Comparison of ENCODE assay signal across 1 cellular context in genomic region chr11:64185323-64186204, GRCh38.
TF ChIP-seq lines count a peak whose summit lies in the region.

Gene STIP1, plus strand, starts transcription at chr11:64186171. Its CDS starts 91 bp downstream, at chr11:64186262.

TF ChIP-seq in WTC11, 78 proteins besides CTCF, POLR2A, EP300 and RAD21 (continued from another document and continues in another):
- TF ChIP-seq ZNF532 (CRISPR knock-in tag; IDR thresholded peaks at IDR 0.05; ENCODE audit: borderline replicate concordance) = no peak; the same call in 1 of the 2 replicates
- no peak for TF ChIP-seq ATF3 (CRISPR knock-in tag; conservative IDR thresholded peaks at IDR 0.05)
- peak; percentile 97 for TF ChIP-seq ZBTB43 (CRISPR knock-in tag; IDR thresholded peaks at IDR 0.05)
- no peak for TF ChIP-seq CBFB (CRISPR knock-in tag; IDR thresholded peaks at IDR 0.05; ENCODE audit: low read depth)
- peak; percentile 90; the same call in 1 of the 2 replicates for TF ChIP-seq ARID4B (CRISPR knock-in tag; IDR thresholded peaks at IDR 0.05; ENCODE audit: borderline replicate concordance)
- TF ChIP-seq ZNF671 (CRISPR knock-in tag; IDR thresholded peaks at IDR 0.05) = no peak
- TF ChIP-seq ZNF281 (CRISPR knock-in tag; IDR thresholded peaks at IDR 0.05) = peak; percentile 80; the same call in 1 of the 2 replicates
- no peak for TF ChIP-seq JAZF1 (CRISPR knock-in tag; IDR thresholded peaks at IDR 0.05)
- TF ChIP-seq ATF2 (CRISPR knock-in tag; IDR thresholded peaks at IDR 0.05; ENCODE audit: borderline replicate concordance, low read depth) = peak; percentile 73; the same call in 1 of the 2 replicates
- peak; percentile 38; the same call in 1 of the 2 replicates for TF ChIP-seq GABPB1 (CRISPR knock-in tag; IDR thresholded peaks at IDR 0.05)
- peak; percentile 90 for TF ChIP-seq FOXK1 (CRISPR knock-in tag; IDR thresholded peaks at IDR 0.05)
- TF ChIP-seq IRF2 (CRISPR knock-in tag; IDR thresholded peaks at IDR 0.05; ENCODE audit: borderline replicate concordance, low read depth) = peak; percentile 90; the same call in 1 of the 2 replicates
- peak; percentile 63; the same call in 1 of the 2 replicates for TF ChIP-seq ZBTB21 (CRISPR knock-in tag; IDR thresholded peaks at IDR 0.05; ENCODE audit: borderline replicate concordance)
- no peak for TF ChIP-seq SMAD4 (CRISPR knock-in tag; IDR thresholded peaks at IDR 0.05)
- TF ChIP-seq TEAD1 (CRISPR knock-in tag; IDR thresholded peaks at IDR 0.05) = peak; percentile 90
- TF ChIP-seq NR2C2 (CRISPR knock-in tag; IDR thresholded peaks at IDR 0.05) = peak; percentile 57; the same call in 1 of the 2 replicates
- peak; percentile 83 for TF ChIP-seq CREM (CRISPR knock-in tag; IDR thresholded peaks at IDR 0.05)
- 0 out of 2 replicates have a peak, but pooled peaks have one; percentile 85 for TF ChIP-seq PRRX2 (CRISPR knock-in tag; IDR thresholded peaks at IDR 0.05)
- peak; percentile 84 for TF ChIP-seq ETV6 (CRISPR knock-in tag; IDR thresholded peaks at IDR 0.05)
- TF ChIP-seq RORB (CRISPR knock-in tag; IDR thresholded peaks at IDR 0.05) = no peak
- peak; percentile 53; the same call in 1 of the 2 replicates for TF ChIP-seq OVOL2 (CRISPR knock-in tag; IDR thresholded peaks at IDR 0.05; ENCODE audit: borderline replicate concordance)
- TF ChIP-seq ZNF219 (CRISPR knock-in tag; IDR thresholded peaks at IDR 0.05; ENCODE audit: borderline replicate concordance) = peak; percentile 61; the same call in 1 of the 2 replicates
- TF ChIP-seq NFATC4 (CRISPR knock-in tag; IDR thresholded peaks at IDR 0.05) = no peak
- no peak for TF ChIP-seq ZNF263 (CRISPR knock-in tag; IDR thresholded peaks at IDR 0.05; ENCODE audit: low read depth)
- peak; percentile 92; the same call in 1 of the 2 replicates for TF ChIP-seq RELA (CRISPR knock-in tag; IDR thresholded peaks at IDR 0.05; ENCODE audit: borderline replicate concordance)
- TF ChIP-seq ESRRA (CRISPR knock-in tag; IDR thresholded peaks at IDR 0.05; ENCODE audit: borderline replicate concordance) = peak; percentile 80; the same call in 1 of the 2 replicates
- TF ChIP-seq GTF2I (CRISPR knock-in tag; conservative IDR thresholded peaks at IDR 0.05) = no peak
- no peak for TF ChIP-seq GRHL2 (CRISPR knock-in tag; IDR thresholded peaks at IDR 0.05; ENCODE audit: insufficient replicate concordance, severe bottlenecking)
- 0 out of 2 replicates have a peak, but pooled peaks have one; percentile 26 for TF ChIP-seq ZNF121 (CRISPR knock-in tag; IDR thresholded peaks at IDR 0.05)
- peak; percentile 69; the same call in 1 of the 2 replicates for TF ChIP-seq MLX (CRISPR knock-in tag; IDR thresholded peaks at IDR 0.05)
- TF ChIP-seq ZSCAN18 (CRISPR knock-in tag; IDR thresholded peaks at IDR 0.05) = no peak
- TF ChIP-seq JUN (CRISPR knock-in tag; IDR thresholded peaks at IDR 0.05) = peak; percentile 84; the same call in 1 of the 2 replicates
- peak; percentile 95 for TF ChIP-seq MYBL2 (CRISPR knock-in tag; IDR thresholded peaks at IDR 0.05)
- no peak for TF ChIP-seq HMGA2 (CRISPR knock-in tag; IDR thresholded peaks at IDR 0.05)
- peak; percentile 91; the same call in 1 of the 2 replicates for TF ChIP-seq KAT7 (CRISPR knock-in tag; IDR thresholded peaks at IDR 0.05; ENCODE audit: borderline replicate concordance)
- peak; percentile 88; the same call in 1 of the 2 replicates for TF ChIP-seq TCF7 (CRISPR knock-in tag; IDR thresholded peaks at IDR 0.05; ENCODE audit: low read depth)
- TF ChIP-seq TEAD4 (CRISPR knock-in tag; IDR thresholded peaks at IDR 0.05) = peak; percentile 58; the same call in 1 of the 2 replicates
- TF ChIP-seq ZNF138 (CRISPR knock-in tag; conservative IDR thresholded peaks at IDR 0.05) = peak; percentile 69; the same call in 1 of the 2 replicates
- 0 out of 2 replicates have a peak, but pooled peaks have one; percentile 69 for TF ChIP-seq ERG (CRISPR knock-in tag; IDR thresholded peaks at IDR 0.05)
- TF ChIP-seq FOXP1 (CRISPR knock-in tag; IDR thresholded peaks at IDR 0.05; ENCODE audit: borderline replicate concordance) = peak; percentile 97
